Comparison of ENCODE assay signal across 25 cellular contexts in the genomic region with DNA sequence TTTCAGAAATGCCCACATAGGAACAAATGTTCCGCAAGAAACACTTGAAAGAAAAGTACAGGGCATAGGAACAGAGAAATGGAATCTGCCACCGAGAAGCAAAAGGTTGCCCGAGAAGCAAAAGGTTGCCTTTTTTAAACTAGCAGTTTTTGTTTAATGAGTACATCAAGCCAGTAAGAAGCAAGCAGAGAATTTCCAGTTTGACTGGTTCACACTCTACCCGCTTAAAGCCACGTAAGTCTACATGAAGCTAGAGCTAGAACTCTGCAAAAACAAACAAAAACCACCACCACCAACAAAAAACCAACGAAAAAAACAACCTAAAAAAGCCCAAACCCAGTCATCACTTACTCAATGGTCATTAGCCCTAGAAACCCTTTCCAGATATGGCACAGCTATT.
A peak's percentile ranks its signal among the peaks of the same experiment; 100 is the strongest.
DNase-seq lines count a peak whose midpoint lies in the region; ATAC-seq, FAIRE-seq and TF ChIP-seq lines count a peak whose summit lies in the region.
"Had no signal": no experiment of that assay in that cellular context is flagged by ENCODE, and none has a peak within 500 bp of the region (broad histone marks: within the 10 kb centered on the region; RNA-seq: fewer than 3 reads in every experiment).

No MANE protein-coding gene starts in this region.

- no TSS peak for BruUV-seq in PC-3 (replicated peaks; lab: Mats Ljungman, UMichigan)
- no TSS peak for BruUV-seq in PC-9 (replicated peaks; lab: Mats Ljungman, UMichigan)
- BruUV-seq in HepG2 (replicated peaks; lab: Mats Ljungman, UMichigan), result no TSS peak

- H3K9me3 ChIP-seq in PC-3 (ENCODE audit: low read length) (no peaks in the 10 kb centered on the region), PC-9 (ENCODE audit: insufficient read depth, low read depth) (0 out of 2 replicates have a peak, but pooled peaks cover 2% of the 10 kb centered on the region), trophoblast cell (ENCODE audit: insufficient read depth, low read depth, low read length) (peaks cover 2% of the 10 kb centered on the region), HepG2 (ENCODE audit: low read length) (0 out of 2 replicates have a peak, but pooled peaks cover 1% of the 10 kb centered on the region), psoas muscle (no peaks in the 10 kb centered on the region)
- H3K9me3 ChIP-seq: BE2C had no signal

- ATAC-seq in PC-3 (no peak; the same call in 1 of the 2 replicates), HepG2 (no peak), HG03432 (IDR thresholded peaks at IDR 0.05; ENCODE audit: unreplicated experiment) (no peak), psoas muscle (no peak)

- H3K23ac ChIP-seq in trophoblast cell (ENCODE audit: low read length), result no peak overlapping the region

- H4K20me1 ChIP-seq in PC-3 (ENCODE audit: low read length), result no peaks in the 10 kb centered on the region
- H4K20me1 ChIP-seq in PC-9 (ENCODE audit: insufficient read depth), result no peaks in the 10 kb centered on the region
- H4K20me1 ChIP-seq in HepG2 (ENCODE audit: insufficient read depth, low read length), result no peaks in the 10 kb centered on the region
- H4K20me1 ChIP-seq: BLaER1 had no signal

- no peak for TF ChIP-seq POLR2A in HepG2 (IDR thresholded peaks at IDR 0.05; ENCODE audit: insufficient read depth in 1 of 2, low read depth in 2 of 2, low read length in 2 of 2)

- no peak overlapping the region for H4K12ac ChIP-seq in trophoblast cell (ENCODE audit: low read depth, low read length)

- no peak overlapping the region for H3K4ac ChIP-seq in trophoblast cell (ENCODE audit: low read depth, low read length)

- H3K36me3 ChIP-seq in PC-3 (ENCODE audit: low read depth, low read length) (0 out of 2 replicates have a peak, but pooled peaks cover under 1% of the 10 kb centered on the region), PC-9 (ENCODE audit: low read depth) (no peaks in the 10 kb centered on the region), trophoblast cell (ENCODE audit: control insufficient read depth in 1 of 2, insufficient read depth in 2 of 2, low read length in 2 of 2) (no peaks in the 10 kb centered on the region), HepG2 (replicated peaks in 1 of 2; ENCODE audit: control insufficient read depth in 1 of 2, insufficient read depth in 2 of 2, low read length in 2 of 2) (no peaks in the 10 kb centered on the region), psoas muscle (ENCODE audit: insufficient read depth in 1 of 2, low read depth in 1 of 2) (no peaks in the 10 kb centered on the region)
- H3K36me3 ChIP-seq: BE2C had no signal

- H2BK120ac ChIP-seq in trophoblast cell (ENCODE audit: insufficient read depth, low read length, poor library complexity), result no peak overlapping the region

- no peak for TF ChIP-seq EP300 in HepG2 (IDR thresholded peaks at IDR 0.05; ENCODE audit: low read depth in 2 of 2, low read length in 2 of 2)
- TF ChIP-seq EP300 in HepG2 (CRISPR knock-in tag; IDR thresholded peaks at IDR 0.05; ENCODE audit: borderline replicate concordance), result no peak

- DNase-seq in PC-3, result peak; percentile 80
- DNase-seq in PC-9, result peak in 1 of 2 experiments; percentile 66
- peak; percentile 60 for DNase-seq in epithelial cell of esophagus (ENCODE audit: low read depth)
- peak; percentile 66 to 83 for DNase-seq in trophoblast cell
- DNase-seq in HepG2 (ENCODE audit: low spot score), result no peak
- no peak for DNase-seq in DMS79 (lab: John Stamatoyannopoulos, UW)
- no peak for DNase-seq in psoas muscle
- DNase-seq: 8988T; ACHN; BE2C; C1 segment of cervical spinal cord; CD4-positive, alpha-beta memory T cell; CD4-positive, CD25-positive, alpha-beta regulatory T cell; CD8-positive, alpha-beta memory T cell; COR-L47; DMS 273 treated with DMSO at 0.1 percent for 48 hours; DMS153; DMS79 treated with DMSO at 0.1 percent for 48 hours; GF-D8 had no signal

- H2BK5ac ChIP-seq in trophoblast cell (ENCODE audit: low read depth, low read length, poor library complexity), result no peak overlapping the region

- H3K18ac ChIP-seq in trophoblast cell (ENCODE audit: low read length), result no peak overlapping the region

- no peak overlapping the region for H2AK5ac ChIP-seq in trophoblast cell (ENCODE audit: low read length)

- CTCF ChIA-PET in PC-3 (lab: Charles Lee) (no interaction called here), PC-9 (lab: Charles Lee) (no interaction called here), HepG2 (lab: Yijun Ruan, JAX; ENCODE audit: low intra/inter-chr PET ratio, low total read pairs) (no interaction called here)

- H3K9me2 ChIP-seq in PC-3 (replicated peaks; ENCODE audit: low read length) (no peaks in the 10 kb centered on the region), PC-9 (ENCODE audit: insufficient read depth) (no peaks in the 10 kb centered on the region)

- H4K8ac ChIP-seq in trophoblast cell (ENCODE audit: low read depth, low read length), result no peak overlapping the region

- H3K27ac ChIP-seq in PC-3 (ENCODE audit: low read length), result peak overlapping the region; percentile 44
- H3K27ac ChIP-seq in PC-9, result no peak overlapping the region
- no peak overlapping the region for H3K27ac ChIP-seq in trophoblast cell (ENCODE audit: low read depth, low read length)
- H3K27ac ChIP-seq in HepG2 (ENCODE audit: extremely low read length, insufficient read depth, low read length), result no peak overlapping the region
- H3K27ac ChIP-seq in psoas muscle, result no peak overlapping the region
- H3K27ac ChIP-seq: BLaER1 had no signal

- in situ Hi-C loops in HepG2 (cut with HindIII; ENCODE audit: extremely low pct_ligation_motif_present, low pct_unique_long_range_greater_than_20kb), result no loop called here

- H3K4me1 ChIP-seq in PC-3 (ENCODE audit: insufficient read depth, low read length) (peaks cover 30% of the 10 kb centered on the region), PC-9 (replicated peaks; ENCODE audit: insufficient read depth) (peaks cover 6% of the 10 kb centered on the region; the same call in 1 of the 2 replicates), trophoblast cell (ENCODE audit: control insufficient read depth in 1 of 2, insufficient read depth in 2 of 2, low read length in 2 of 2) (peaks cover 4% of the 10 kb centered on the region in 2 experiments), HepG2 (ENCODE audit: insufficient read depth, low read length) (no peaks in the 10 kb centered on the region), psoas muscle (peaks cover 11% of the 10 kb centered on the region)
- H3K4me1 ChIP-seq: BE2C had no signal

- H3K4me3 ChIP-seq in PC-3 (ENCODE audit: low read length), result peak overlapping the region; percentile 32; the same call in 1 of the 2 replicates
- H3K4me3 ChIP-seq in PC-9, result no peak overlapping the region
- H3K4me3 ChIP-seq in epithelial cell of esophagus (ENCODE audit: low read length), result no peak overlapping the region
- H3K4me3 ChIP-seq in trophoblast cell (ENCODE audit: low read depth, low read length), result no peak overlapping the region
- H3K4me3 ChIP-seq in HepG2 (replicated peaks in 1 of 3; ENCODE audit: insufficient read depth in 1 of 3, low read depth in 2 of 3, low read length in 3 of 3), result no peak overlapping the region
- H3K4me3 ChIP-seq in psoas muscle, result no peak overlapping the region
- H3K4me3 ChIP-seq: BLaER1 had no signal

- TF ChIP-seq CTCF in PC-3 (conservative IDR thresholded peaks at IDR 0.05; ENCODE audit: low read depth, low read length), result no peak
- TF ChIP-seq CTCF in PC-9 (conservative IDR thresholded peaks at IDR 0.05), result no peak
- no peak for TF ChIP-seq CTCF in epithelial cell of esophagus (IDR thresholded peaks at IDR 0.05; ENCODE audit: insufficient read depth, low read depth, low read length, missing control alignments)
- no peak for TF ChIP-seq CTCF in HepG2 (CRISPR knock-in tag; IDR thresholded peaks at IDR 0.05)
- no peak for TF ChIP-seq CTCF in psoas muscle (IDR thresholded peaks at IDR 0.05)

- H3K79me2 ChIP-seq in PC-3 (ENCODE audit: low read length) (no peaks in the 10 kb centered on the region), PC-9 (ENCODE audit: low read depth) (no peaks in the 10 kb centered on the region), trophoblast cell (ENCODE audit: control insufficient read depth, insufficient read depth, low read length, poor library complexity) (no peaks in the 10 kb centered on the region), HepG2 (ENCODE audit: insufficient read depth, low read length) (no peaks in the 10 kb centered on the region)

- H3F3A ChIP-seq in PC-3 (ENCODE audit: low read length, unreplicated experiment) (peaks cover 12% of the 10 kb centered on the region), PC-9 (ENCODE audit: insufficient read depth, low read depth) (no peaks in the 10 kb centered on the region)

- no peak for FAIRE-seq in HepG2 (lab: Jason Lieb, UNC)
- FAIRE-seq: A204.1, G401.6, GM12891, GM19239 had no signal

- TF ChIP-seq RAD21 in HepG2 (CRISPR knock-in tag; IDR thresholded peaks at IDR 0.05), result no peak

- no peaks in the 10 kb centered on the region for H3K79me1 ChIP-seq in trophoblast cell (ENCODE audit: low read length)

- H3K9ac ChIP-seq in PC-3 (ENCODE audit: low read length) (no peak overlapping the region), trophoblast cell (ENCODE audit: low read length) (no peak overlapping the region), HepG2 (ENCODE audit: insufficient read depth, low read depth, low read length) (no peak overlapping the region)
- H3K9ac ChIP-seq: BLaER1 had no signal

- H3K27me3 ChIP-seq in PC-3 (ENCODE audit: low read length), result no peaks in the 10 kb centered on the region
- H3K27me3 ChIP-seq in PC-9 (ENCODE audit: insufficient read depth, low read depth), result no peaks in the 10 kb centered on the region
- H3K27me3 ChIP-seq in trophoblast cell (ENCODE audit: insufficient read depth, low read length), result peaks cover 2% of the 10 kb centered on the region
- no peaks in the 10 kb centered on the region for H3K27me3 ChIP-seq in HepG2 (ENCODE audit: control insufficient read depth in 1 of 2, insufficient read depth in 2 of 2, low read length in 2 of 2)
- no peaks in the 10 kb centered on the region for H3K27me3 ChIP-seq in psoas muscle (ENCODE audit: insufficient read depth in 3 of 3, low read length in 2 of 3)
- H3K27me3 ChIP-seq: BE2C, BLaER1 had no signal

- intact Hi-C loops in PC-3 (cut with micrococcal nuclease) (no loop called here), PC-9 (cut with micrococcal nuclease; ENCODE audit: unreplicated experiment) (no loop called here), HepG2 (cut with micrococcal nuclease; ENCODE audit: unreplicated experiment) (no loop called here), psoas muscle (cut with DNase I) (no loop called here)

- POLR2A ChIA-PET in PC-3 (lab: Charles Lee; ENCODE audit: unreplicated experiment) (no interaction called here), PC-9 (lab: Charles Lee; ENCODE audit: unreplicated experiment) (no interaction called here), HepG2 (lab: Yijun Ruan, JAX) (no interaction called here)

- H2AFZ ChIP-seq in PC-3 (ENCODE audit: low read length) (peak overlapping the region; percentile 38; the same call in 1 of the 2 replicates), PC-9 (no peak overlapping the region), trophoblast cell (ENCODE audit: insufficient read depth, low read length, poor library complexity) (no peak overlapping the region), HepG2 (ENCODE audit: low read length) (no peak overlapping the region)

- no peak overlapping the region for H4K91ac ChIP-seq in trophoblast cell (ENCODE audit: low read depth, low read length)

- H3K4me2 ChIP-seq in PC-3 (ENCODE audit: low read length) (peak overlapping the region; percentile 70), PC-9 (peak overlapping the region; percentile 10; the same call in 1 of the 2 replicates), trophoblast cell (ENCODE audit: low read length) (no peak overlapping the region), HepG2 (ENCODE audit: low read depth, low read length) (no peak overlapping the region)
- H3K4me2 ChIP-seq: BLaER1 had no signal

- WGBS in trophoblast cell (ENCODE audit: extremely low coverage, insufficient coverage, insufficient read length), result no CpG with 5 or more reads among the region's 6 CpGs
- 65% methylated on average over 6 of the region's 6 CpGs for WGBS in HepG2 (ENCODE audit: low lambda C conversion rate)
- WGBS in psoas muscle, 3 donors, result 93 to 97% (median 95%) methylated on average over 6 of the region's 6 CpGs

- no peak overlapping the region for H3K14ac ChIP-seq in trophoblast cell (ENCODE audit: low read length)

- H2BK12ac ChIP-seq in trophoblast cell (ENCODE audit: low read length), result no peak overlapping the region

Comparison
In these comparisons a context has a peak if more than half of its experiments do, and no peak if none do; other contexts are left out.
1. DNase-seq: peak in PC-3 (single experiment), epithelial cell of esophagus (single experiment) and trophoblast cell (2 of 2); none in HepG2 (single experiment), DMS79 (single experiment) and psoas muscle (0 of 2).
2. H3K4me2 ChIP-seq: peak in PC-3 (single experiment) and PC-9 (single experiment); none in trophoblast cell (single experiment) and HepG2 (single experiment).